12 cellular contexts compared by ENCODE assay signal in genomic region chr5:41754857-41755256, GRCh38.
DNase-seq lines count a peak whose midpoint lies in the region; ATAC-seq and TF ChIP-seq lines count a peak whose summit lies in the region.
"Had no signal": no experiment of that assay in that cellular context is flagged by ENCODE, and none has a peak within 500 bp of the region (broad histone marks: within the 10 kb centered on the region; RNA-seq: fewer than 3 reads in every experiment).

No MANE protein-coding gene starts in this region.

- H3K36me3 Mint-ChIP-seq in activated CD8-positive, alpha-beta T cell treated with anti-CD3 and anti-CD28 coated beads for 36 hours (ENCODE audit: low read depth) = peaks cover 65% of the 10 kb centered on the region
- H3K36me3 Mint-ChIP-seq in activated CD8-positive, alpha-beta T cell treated with anti-CD3 and anti-CD28 coated beads, Interleukin-2, amount 10 ng/mL, durations not matched to agents 7 days and 5 days (ENCODE audit: low read depth) = peaks cover 51% of the 10 kb centered on the region
- H3K36me3 Mint-ChIP-seq in progenitor cell of endocrine pancreas (ENCODE audit: insufficient read depth) = peaks cover 2% of the 10 kb centered on the region

- H3K27me3 Mint-ChIP-seq in activated CD8-positive, alpha-beta T cell treated with anti-CD3 and anti-CD28 coated beads for 36 hours = no peaks in the 10 kb centered on the region
- no peaks in the 10 kb centered on the region for H3K27me3 Mint-ChIP-seq in activated CD8-positive, alpha-beta T cell treated with anti-CD3 and anti-CD28 coated beads, Interleukin-2, amount 10 ng/mL, durations not matched to agents 7 days and 5 days (ENCODE audit: low read depth)
- H3K27me3 Mint-ChIP-seq in progenitor cell of endocrine pancreas = no peaks in the 10 kb centered on the region

- intact Hi-C loops in activated CD8-positive, alpha-beta T cell treated with anti-CD3 and anti-CD28 coated beads for 36 hours (cut with micrococcal nuclease) = no loop called here

- H3K4me1 Mint-ChIP-seq in activated CD8-positive, alpha-beta T cell treated with anti-CD3 and anti-CD28 coated beads for 36 hours (ENCODE audit: low read depth) = peaks cover 21% of the 10 kb centered on the region
- no peaks in the 10 kb centered on the region for H3K4me1 Mint-ChIP-seq in activated CD8-positive, alpha-beta T cell treated with anti-CD3 and anti-CD28 coated beads, Interleukin-2, amount 10 ng/mL, durations not matched to agents 7 days and 5 days (ENCODE audit: low read depth)
- H3K4me1 Mint-ChIP-seq in progenitor cell of endocrine pancreas (ENCODE audit: low read depth) = no peaks in the 10 kb centered on the region

- H3K4me3 Mint-ChIP-seq in activated CD8-positive, alpha-beta T cell treated with anti-CD3 and anti-CD28 coated beads for 36 hours = no peak overlapping the region
- no peak overlapping the region for H3K4me3 Mint-ChIP-seq in activated CD8-positive, alpha-beta T cell treated with anti-CD3 and anti-CD28 coated beads, Interleukin-2, amount 10 ng/mL, durations not matched to agents 7 days and 5 days
- no peak overlapping the region for H3K4me3 Mint-ChIP-seq in progenitor cell of endocrine pancreas (ENCODE audit: low read depth)

- DNase-seq in activated CD8-positive, alpha-beta T cell treated with anti-CD3 and anti-CD28 coated beads for 36 hours = no peak
- DNase-seq in activated CD8-positive, alpha-beta T cell treated with anti-CD3 and anti-CD28 coated beads, Interleukin-2, amount 10 ng/mL, durations not matched to agents 7 days and 5 days = no peak
- DNase-seq in RPMI8226 (peak; percentile 40), progenitor cell of endocrine pancreas (ENCODE audit: low spot score, unreplicated experiment) (no peak), mucosa of gallbladder (ENCODE audit: low spot score) (no peak)
- DNase-seq: activated naive CD4-positive, alpha-beta T cell; Caco-2; foreskin melanocyte; psoas muscle had no signal

- POLR2A ChIA-PET in activated CD8-positive, alpha-beta T cell treated with anti-CD3 and anti-CD28 coated beads for 36 hours (lab: Charles Lee) = interaction anchor here (0.7 kb wide), 1 partner anchor 114 kb away, joined by 3 read pairs; no protein-coding TSS in a partner anchor
- POLR2A ChIA-PET in activated CD8-positive, alpha-beta T cell treated with anti-CD3 and anti-CD28 coated beads, Interleukin-2, amount 10 ng/mL, durations not matched to agents 7 days and 5 days (lab: Charles Lee) = interaction anchor here (0.6 kb wide), 1 partner anchor 57 kb away, joined by 3 read pairs; no protein-coding TSS in a partner anchor

- CTCF ChIA-PET in activated CD8-positive, alpha-beta T cell treated with anti-CD3 and anti-CD28 coated beads for 36 hours (lab: Charles Lee) = interaction anchor here (0.8 to 1.5 kb wide), 3 partner anchors 10 to 89 kb away, joined by 3 to 5 read pairs (median 3); no protein-coding TSS in a partner anchor
- CTCF ChIA-PET in activated CD8-positive, alpha-beta T cell treated with anti-CD3 and anti-CD28 coated beads, Interleukin-2, amount 10 ng/mL, durations not matched to agents 7 days and 5 days (lab: Charles Lee) = interaction anchor here (0.7 to 3.2 kb wide), 5 partner anchors 8 to 607 kb away, joined by 3 to 19 read pairs (median 4); no protein-coding TSS in a partner anchor

- no peak for TF ChIP-seq CTCF in activated CD8-positive, alpha-beta T cell treated with anti-CD3 and anti-CD28 coated beads for 36 hours (IDR thresholded peaks at IDR 0.05)
- TF ChIP-seq CTCF in progenitor cell of endocrine pancreas (IDR thresholded peaks at IDR 0.05; ENCODE audit: unreplicated experiment) = peak; percentile 27

- no peaks in the 10 kb centered on the region for H3K9me3 Mint-ChIP-seq in activated CD8-positive, alpha-beta T cell treated with anti-CD3 and anti-CD28 coated beads for 36 hours
- H3K9me3 Mint-ChIP-seq in activated CD8-positive, alpha-beta T cell treated with anti-CD3 and anti-CD28 coated beads, Interleukin-2, amount 10 ng/mL, durations not matched to agents 7 days and 5 days (ENCODE audit: insufficient read depth) = no peaks in the 10 kb centered on the region
- H3K9me3 Mint-ChIP-seq in progenitor cell of endocrine pancreas (ENCODE audit: low read depth) = no peaks in the 10 kb centered on the region

- no peak overlapping the region for H3K27ac Mint-ChIP-seq in activated CD8-positive, alpha-beta T cell treated with anti-CD3 and anti-CD28 coated beads for 36 hours
- H3K27ac Mint-ChIP-seq in activated CD8-positive, alpha-beta T cell treated with anti-CD3 and anti-CD28 coated beads, Interleukin-2, amount 10 ng/mL, durations not matched to agents 7 days and 5 days = no peak overlapping the region
- H3K27ac Mint-ChIP-seq in progenitor cell of endocrine pancreas = no peak overlapping the region

- peak; percentile 45 for ATAC-seq in activated CD8-positive, alpha-beta T cell treated with anti-CD3 and anti-CD28 coated beads for 36 hours
- no peak for ATAC-seq in activated CD8-positive, alpha-beta T cell treated with anti-CD3 and anti-CD28 coated beads, Interleukin-2, amount 10 ng/mL, durations not matched to agents 7 days and 5 days
- peak; percentile 90 for ATAC-seq in HG02938 (IDR thresholded peaks at IDR 0.05; ENCODE audit: unreplicated experiment)
- no peak for ATAC-seq in HG03196 (IDR thresholded peaks at IDR 0.05; ENCODE audit: unreplicated experiment)
- no peak for ATAC-seq in GM19351 (IDR thresholded peaks at IDR 0.05; ENCODE audit: unreplicated experiment)
- ATAC-seq: psoas muscle had no signal

Comparison
In these comparisons a context has a peak if more than half of its experiments do, and no peak if none do; other contexts are left out.
1. ATAC-seq: peak in activated CD8-positive, alpha-beta T cell treated with anti-CD3 and anti-CD28 coated beads for 36 hours (single experiment) and HG02938 (single experiment); none in activated CD8-positive, alpha-beta T cell treated with anti-CD3 and anti-CD28 coated beads, Interleukin-2, amount 10 ng/mL, durations not matched to agents 7 days and 5 days (single experiment), HG03196 (single experiment) and GM19351 (single experiment).